8 cellular contexts compared by ENCODE assay signal in genomic region chr7:44018857-44019807, GRCh38. TPM values are rescaled to one million over a fixed set of nuclear protein-coding genes. Genes with fewer than 3 reads are reported as not detected.
DNase-seq lines count a peak whose midpoint lies in the region; ATAC-seq and TF ChIP-seq lines count a peak whose summit lies in the region.
"Not testable (repeated sequence)": the region's sequence is repeated elsewhere in the genome, so short reads cannot be mapped to it uniquely, and the experiment has no call there.

No MANE protein-coding gene starts in this region.

- peak overlapping the region; percentile 75 for H3K9ac ChIP-seq in OCI-LY1 (ENCODE audit: low read length)

- not testable (repeated sequence) for H3K9me2 ChIP-seq in OCI-LY1 (ENCODE audit: low read depth, low read length)

- H3K4me1 ChIP-seq in OCI-LY1 (ENCODE audit: insufficient read depth, low read length, severe bottlenecking) = peaks cover 15% of the 10 kb centered on the region

- H3F3A ChIP-seq in OCI-LY1 (ENCODE audit: insufficient read depth, low read length) = not testable (repeated sequence)

- H4K20me1 ChIP-seq in OCI-LY1 (ENCODE audit: insufficient read depth, low read length) = not testable (repeated sequence)

- not testable (repeated sequence) for H3K27me3 ChIP-seq in OCI-LY1 (ENCODE audit: insufficient read depth, low read length)

- not testable (repeated sequence) for H3K36me3 ChIP-seq in OCI-LY1 (ENCODE audit: insufficient read depth, low read length)

- ATAC-seq in GM21529 (IDR thresholded peaks at IDR 0.05; ENCODE audit: unreplicated experiment) = peak; percentile 93

- H3K9me3 ChIP-seq in OCI-LY1 (ENCODE audit: low read length) = not testable (repeated sequence)

- H3K4me2 ChIP-seq in OCI-LY1 (ENCODE audit: low read length) = peak overlapping the region; percentile 65

- H2AFZ ChIP-seq in OCI-LY1 (ENCODE audit: low read length) = not testable (repeated sequence)

- H3K27ac ChIP-seq in OCI-LY1 (ENCODE audit: low read depth, low read length, poor library complexity, severe bottlenecking) (peak overlapping the region; percentile 14), epithelial cell of prostate (peak overlapping the region; percentile 10)

- DNase-seq in DMS53 (lab: John Stamatoyannopoulos, UW) (peak; percentile 98), HuH-7.5 (ENCODE audit: low spot score) (peak; percentile 92), activated T-cell treated with anti-CD3 and anti-CD28 coated beads for 24 hours (ENCODE audit: low read depth) (peak; percentile 99), epithelial cell of prostate (ENCODE audit: low read depth, low spot score) (peak; percentile 60), mucosa of gallbladder (ENCODE audit: low spot score) (peak; percentile 98)
- peak; percentile 95 to 98 for DNase-seq in stimulated activated CD8-positive, alpha-beta memory T cell treated with anti-CD3 and anti-CD28 coated beads, Interleukin-4, amount 100 ng/mL, for 1 hour (ENCODE audit: low read depth in 2 of 2, low spot score in 1 of 2)

- not testable (repeated sequence) for H3K79me2 ChIP-seq in OCI-LY1 (ENCODE audit: insufficient read depth, low read length)

- peak; percentile 76 for TF ChIP-seq CTCF in OCI-LY1 (IDR thresholded peaks at IDR 0.05; ENCODE audit: low read length)

- peak overlapping the region; percentile 71 for H3K4me3 ChIP-seq in OCI-LY1 (ENCODE audit: low read depth, low read length, poor library complexity, severe bottlenecking)

RNA-seq across cellular contexts. Expression of gene SPDYE1, which starts 21.4 kb away (rescaled TPM):
- not detected for total RNA-seq in mucosa of gallbladder

RNA-seq across cellular contexts. Expression of gene DBNL, which starts 25.4 kb away (rescaled TPM):
- 147 TPM for total RNA-seq in mucosa of gallbladder

RNA-seq across cellular contexts. Expression of gene PGAM2, which starts 46.2 kb away (rescaled TPM):
- total RNA-seq in mucosa of gallbladder = 12.9 TPM

Comparison
In these comparisons a context has a peak if more than half of its experiments do, and no peak if none do; other contexts are left out.
1. Peak in every context shown above with its lines: DNase-seq, ATAC-seq, H3K4me3 ChIP-seq and H3K27ac ChIP-seq.